Comparison of ENCODE assay signal across 23 cellular contexts in genomic region chr11:70527046-70527395, GRCh38.
"Had no signal": no experiment of that assay in that cellular context is flagged by ENCODE, and none has a peak within 500 bp of the region (broad histone marks: within the 10 kb centered on the region; RNA-seq: fewer than 3 reads in every experiment).

No MANE protein-coding gene starts in this region.

- H3K9me3 Mint-ChIP-seq: activated naive CD4-positive, alpha-beta T cell treated with anti-CD3 and anti-CD28 coated beads, Interleukin-2, amount 50 U/mL, for 24 hours; central memory CD8-positive, alpha-beta T cell; neural crest cell had no signal

- H3K4me1 Mint-ChIP-seq: activated B cell treated with CpG ODN at 0.5 μM for 24 hours; activated naive CD4-positive, alpha-beta T cell treated with anti-CD3 and anti-CD28 coated beads, Interleukin-2, amount 50 U/mL, for 24 hours; central memory CD8-positive, alpha-beta T cell had no signal

- H3K4me2 ChIP-seq: smooth muscle cell had no signal

- H3K36me3 Mint-ChIP-seq: activated naive CD4-positive, alpha-beta T cell treated with anti-CD3 and anti-CD28 coated beads, Interleukin-2, amount 50 U/mL, for 24 hours had no signal

- H3K9me3 ChIP-seq: adrenal gland, body of pancreas, esophagus muscularis mucosa, left ventricle myocardium inferior, upper lobe of left lung had no signal

- ATAC-seq: activated CD8-positive, alpha-beta T cell treated with anti-CD3 and anti-CD28 coated beads for 36 hours; body of pancreas; stimulated activated naive CD8-positive, alpha-beta T cell treated with anti-CD3 and anti-CD28 coated beads, Interleukin-15, amount 100 ng/mL, for 72 hours had no signal

- H3K4me3 ChIP-seq: adrenal gland, body of pancreas, esophagus muscularis mucosa, left ventricle myocardium inferior, smooth muscle cell, upper lobe of left lung had no signal

- H3K4me1 ChIP-seq: adrenal gland, body of pancreas, parathyroid adenoma had no signal

- FAIRE-seq: keratinocyte had no signal

- H3K4me3 Mint-ChIP-seq: activated B cell treated with CpG ODN at 0.5 μM for 24 hours; activated CD8-positive, alpha-beta T cell treated with anti-CD3 and anti-CD28 coated beads for 36 hours; activated naive CD4-positive, alpha-beta T cell treated with anti-CD3 and anti-CD28 coated beads, Interleukin-2, amount 50 U/mL, for 24 hours; central memory CD8-positive, alpha-beta T cell; neural crest cell; stimulated activated naive CD8-positive, alpha-beta T cell treated with anti-CD3 and anti-CD28 coated beads, Interleukin-15, amount 100 ng/mL, for 72 hours had no signal

- H3K9ac ChIP-seq: parathyroid adenoma had no signal

- H3K27ac Mint-ChIP-seq: activated B cell treated with CpG ODN at 0.5 μM for 24 hours; activated CD8-positive, alpha-beta T cell treated with anti-CD3 and anti-CD28 coated beads for 36 hours; activated naive CD4-positive, alpha-beta T cell treated with anti-CD3 and anti-CD28 coated beads, Interleukin-2, amount 50 U/mL, for 24 hours had no signal

- H3K79me2 ChIP-seq: parathyroid adenoma had no signal

- H3K27me3 ChIP-seq: adrenal gland, body of pancreas, upper lobe of left lung had no signal

- DNase-seq: activated B cell treated with CpG ODN at 0.5 μM for 24 hours; activated CD4-positive, alpha-beta T cell treated with anti-CD3 and anti-CD28 coated beads for 48 hours; activated CD8-positive, alpha-beta memory T cell treated with anti-CD3 and anti-CD28 coated beads, Interleukin-2, amount 50 U/mL, for 4 hours; activated CD8-positive, alpha-beta T cell treated with anti-CD3 and anti-CD28 coated beads for 36 hours; activated effector memory CD4-positive, alpha-beta T cell treated with anti-CD3 and anti-CD28 coated beads, Interleukin-2, amount 50 U/mL, for 16 hours; activated T-cell treated with anti-CD3 and anti-CD28 coated beads, Interleukin-2, amount 50 U/mL, for 48 hours; adrenal gland; body of pancreas; cortex of kidney; effector CD4-positive, alpha-beta T cell; hippocampal formation; left ventricle myocardium inferior; retina; stimulated activated naive CD8-positive, alpha-beta T cell treated with anti-CD3 and anti-CD28 coated beads, Interleukin-15, amount 100 ng/mL, for 72 hours; T-helper 2 cell had no signal

- H3K27ac ChIP-seq: adrenal gland, body of pancreas, esophagus muscularis mucosa, left ventricle myocardium inferior, parathyroid adenoma had no signal

- H2AFZ ChIP-seq: parathyroid adenoma had no signal

- H3K36me3 ChIP-seq: adrenal gland, esophagus muscularis mucosa, left ventricle myocardium inferior, upper lobe of left lung had no signal
